ENCODE assay signal across 8 cellular contexts in genomic region chrX:155215443-155216178, GRCh38. TPM values are rescaled to one million over a fixed set of nuclear protein-coding genes. Genes with fewer than 3 reads are reported as not detected.
DNase-seq lines count a peak whose midpoint lies in the region; ATAC-seq, FAIRE-seq and TF ChIP-seq lines count a peak whose summit lies in the region.

No MANE protein-coding gene starts in this region.

- DNase-seq in AG04449 (ENCODE audit: low read depth, low spot score) (no peak), right atrium auricular region (ENCODE audit: low spot score) (no peak), skeletal muscle cell (ENCODE audit: low read depth) (no peak), GF-D8 (lab: John Stamatoyannopoulos, UW) (no peak), RCC 7860 (ENCODE audit: low spot score) (no peak)
- no peak for DNase-seq in activated CD4-positive, alpha-beta memory T cell treated with anti-CD3 and anti-CD28 coated beads for 36 hours

- H3K4me1 Mint-ChIP-seq in activated CD4-positive, alpha-beta memory T cell treated with anti-CD3 and anti-CD28 coated beads for 36 hours (ENCODE audit: low read depth): peaks cover 19% of the 10 kb centered on the region

- no peaks in the 10 kb centered on the region for H3K36me3 ChIP-seq in right atrium auricular region

- H3K27ac Mint-ChIP-seq in activated CD4-positive, alpha-beta memory T cell treated with anti-CD3 and anti-CD28 coated beads for 36 hours: peak overlapping the region; percentile 83

- no peak for FAIRE-seq in RCC 7860 (lab: Jason Lieb, UNC)

- POLR2A ChIA-PET in AG04449 (lab: Yijun Ruan, JAX): interaction anchor here (0.9 kb wide), 1 partner anchor 189 kb away, joined by 3 read pairs; the partner anchor contains the start of gene FUNDC2
- POLR2A ChIA-PET in activated CD4-positive, alpha-beta memory T cell treated with anti-CD3 and anti-CD28 coated beads for 36 hours (lab: Charles Lee): interaction anchor here (0.8 kb wide), 1 partner anchor 48 kb away, joined by 3 read pairs; the partner anchor contains the start of gene RAB39B

- peak overlapping the region; percentile 89 for H3K27ac ChIP-seq in right atrium auricular region

- intact Hi-C loops in activated CD4-positive, alpha-beta memory T cell treated with anti-CD3 and anti-CD28 coated beads for 36 hours (cut with micrococcal nuclease): loop anchor here (1.0 to 10.0 kb wide), 4 partner anchors 27 to 235 kb away; partner anchors contain the start of gene RAB39B

- H3K36me3 Mint-ChIP-seq in activated CD4-positive, alpha-beta memory T cell treated with anti-CD3 and anti-CD28 coated beads for 36 hours: peaks cover 1% of the 10 kb centered on the region

- H3K4me3 Mint-ChIP-seq in activated CD4-positive, alpha-beta memory T cell treated with anti-CD3 and anti-CD28 coated beads for 36 hours: peak overlapping the region; percentile 87

- no peaks in the 10 kb centered on the region for H3K9me3 Mint-ChIP-seq in activated CD4-positive, alpha-beta memory T cell treated with anti-CD3 and anti-CD28 coated beads for 36 hours

- no peaks in the 10 kb centered on the region for H3K9me3 ChIP-seq in right atrium auricular region

- no peak for TF ChIP-seq CTCF in AG04449 (IDR thresholded peaks at IDR 0.05; ENCODE audit: insufficient read depth, low read length, missing control alignments)
- TF ChIP-seq CTCF in right atrium auricular region (IDR thresholded peaks at IDR 0.05): no peak

- no peaks in the 10 kb centered on the region for H3K27me3 Mint-ChIP-seq in activated CD4-positive, alpha-beta memory T cell treated with anti-CD3 and anti-CD28 coated beads for 36 hours

- H3K4me3 ChIP-seq in AG04449 (ENCODE audit: low read depth, low read length): peak overlapping the region; percentile 66
- peak overlapping the region; percentile 56 to 65 for H3K4me3 ChIP-seq in right atrium auricular region
- H3K4me3 ChIP-seq in skeletal muscle cell (ENCODE audit: low read depth, low read length): peak overlapping the region; percentile 71

- no peaks in the 10 kb centered on the region for H3K27me3 ChIP-seq in right atrium auricular region

- H3K4me1 ChIP-seq in right atrium auricular region: peaks cover 0 to 10% of the 10 kb centered on the region in 2 donors

- CTCF ChIA-PET in AG04449 (lab: Yijun Ruan, JAX): interaction anchor here (0.9 to 2.1 kb wide), 5 partner anchors 9 to 235 kb away, joined by 3 to 7 read pairs (median 4); no protein-coding TSS in a partner anchor
- CTCF ChIA-PET in activated CD4-positive, alpha-beta memory T cell treated with anti-CD3 and anti-CD28 coated beads for 36 hours (lab: Charles Lee): interaction anchor here (0.8 to 2.2 kb wide), 8 partner anchors 26 to 204 kb away, joined by 3 to 6 read pairs (median 4); partner anchors contain the start of gene FUNDC2

- ATAC-seq in GM18873 (IDR thresholded peaks at IDR 0.05; ENCODE audit: low FRiP score, unreplicated experiment) (peak; percentile 28), HG03095 (IDR thresholded peaks at IDR 0.05; ENCODE audit: unreplicated experiment) (peak; percentile 32)

RNA-seq across cellular contexts. Expression of gene VBP1, which starts 0.6 kb away (rescaled TPM):
- total RNA-seq in activated CD4-positive, alpha-beta memory T cell treated with anti-CD3 and anti-CD28 coated beads for 36 hours: 100 to 1,000 TPM in 1 of 2 experiments, 10 to 100 TPM in 1; 89.7 to 100 TPM
- total RNA-seq in right atrium auricular region: 10 to 100 TPM; 42.7 to 60.3 TPM

RNA-seq across cellular contexts. Expression of gene RAB39B, which starts 48.7 kb away (rescaled TPM):
- total RNA-seq in activated CD4-positive, alpha-beta memory T cell treated with anti-CD3 and anti-CD28 coated beads for 36 hours: 10 to 100 TPM; 13.6 to 15.3 TPM
- total RNA-seq in right atrium auricular region: under 1 TPM; 0.55 to 0.63 TPM

Comparison
In these comparisons a context has a peak if more than half of its experiments do, and no peak if none do; other contexts are left out.
1. RNA of gene RAB39B, which starts 48.7 kb away (total RNA-seq): 13.6 to 15.3 TPM in activated CD4-positive, alpha-beta memory T cell treated with anti-CD3 and anti-CD28 coated beads for 36 hours; 0.55 to 0.63 TPM in right atrium auricular region; every median in the first group is over 4 times any median in the second.
2. Peak in every context shown above with its lines, with median percentiles within 50 percentile points of each other: H3K4me3 ChIP-seq.